1 cellular context compared by ENCODE assay signal in the genomic region with DNA sequence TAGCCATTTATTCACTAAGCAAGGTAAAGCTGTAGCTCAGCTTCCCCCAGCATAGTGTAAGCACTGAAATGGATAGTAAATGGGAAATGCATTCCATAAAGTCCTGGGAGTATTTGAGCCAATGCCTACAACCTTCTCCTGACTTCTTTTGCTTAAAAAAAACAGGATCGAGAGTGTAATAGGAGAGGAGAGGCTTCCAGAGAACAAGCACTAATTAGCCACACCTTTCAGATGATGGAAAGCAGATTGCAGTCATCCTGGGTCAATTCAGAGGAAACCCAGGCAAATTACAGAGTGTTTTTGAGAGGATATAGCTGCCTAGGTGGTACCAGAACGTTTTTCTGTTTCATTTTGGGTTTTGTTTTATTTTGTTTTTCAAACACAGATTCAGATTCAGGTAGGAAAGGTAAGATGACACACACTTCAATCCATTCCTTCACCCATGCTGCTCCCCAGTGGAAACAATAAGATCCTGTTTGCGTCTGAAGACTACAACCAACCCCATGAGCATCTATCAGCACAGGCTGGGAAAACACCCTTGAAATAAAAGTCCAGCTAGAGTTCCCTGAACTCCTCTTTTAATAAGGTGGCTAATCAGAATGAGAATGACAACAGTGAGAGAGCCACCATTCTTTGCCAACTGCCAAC.
TF ChIP-seq lines count a peak whose summit lies in the region.

No MANE protein-coding gene starts in this region.

TF ChIP-seq in HCT116, 20 proteins besides CTCF, POLR2A, EP300 and RAD21 (continued from another document):
- TF ChIP-seq, protein P1, sequence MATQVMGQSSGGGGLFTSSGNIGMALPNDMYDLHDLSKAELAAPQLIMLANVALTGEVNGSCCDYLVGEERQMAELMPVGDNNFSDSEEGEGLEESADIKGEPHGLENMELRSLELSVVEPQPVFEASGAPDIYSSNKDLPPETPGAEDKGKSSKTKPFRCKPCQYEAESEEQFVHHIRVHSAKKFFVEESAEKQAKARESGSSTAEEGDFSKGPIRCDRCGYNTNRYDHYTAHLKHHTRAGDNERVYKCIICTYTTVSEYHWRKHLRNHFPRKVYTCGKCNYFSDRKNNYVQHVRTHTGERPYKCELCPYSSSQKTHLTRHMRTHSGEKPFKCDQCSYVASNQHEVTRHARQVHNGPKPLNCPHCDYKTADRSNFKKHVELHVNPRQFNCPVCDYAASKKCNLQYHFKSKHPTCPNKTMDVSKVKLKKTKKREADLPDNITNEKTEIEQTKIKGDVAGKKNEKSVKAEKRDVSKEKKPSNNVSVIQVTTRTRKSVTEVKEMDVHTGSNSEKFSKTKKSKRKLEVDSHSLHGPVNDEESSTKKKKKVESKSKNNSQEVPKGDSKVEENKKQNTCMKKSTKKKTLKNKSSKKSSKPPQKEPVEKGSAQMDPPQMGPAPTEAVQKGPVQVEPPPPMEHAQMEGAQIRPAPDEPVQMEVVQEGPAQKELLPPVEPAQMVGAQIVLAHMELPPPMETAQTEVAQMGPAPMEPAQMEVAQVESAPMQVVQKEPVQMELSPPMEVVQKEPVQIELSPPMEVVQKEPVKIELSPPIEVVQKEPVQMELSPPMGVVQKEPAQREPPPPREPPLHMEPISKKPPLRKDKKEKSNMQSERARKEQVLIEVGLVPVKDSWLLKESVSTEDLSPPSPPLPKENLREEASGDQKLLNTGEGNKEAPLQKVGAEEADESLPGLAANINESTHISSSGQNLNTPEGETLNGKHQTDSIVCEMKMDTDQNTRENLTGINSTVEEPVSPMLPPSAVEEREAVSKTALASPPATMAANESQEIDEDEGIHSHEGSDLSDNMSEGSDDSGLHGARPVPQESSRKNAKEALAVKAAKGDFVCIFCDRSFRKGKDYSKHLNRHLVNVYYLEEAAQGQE (IDR thresholded peaks at IDR 0.05; ENCODE audit: low read depth), result no peak
